In genomic region chr11:122700676-122701075, GRCh38 we compare ENCODE assay signal across 16 cellular contexts.
"Had no signal": no experiment of that assay in that cellular context is flagged by ENCODE, and none has a peak within 500 bp of the region (broad histone marks: within the 10 kb centered on the region; RNA-seq: fewer than 3 reads in every experiment).

No MANE protein-coding gene starts in this region.

- H3K9me3 Mint-ChIP-seq: activated CD4-positive, alpha-beta T cell treated with anti-CD3 and anti-CD28 coated beads, Interleukin-2, amount 10 ng/mL, durations not matched to agents 7 days and 5 days; activated T-helper 17 cell treated with anti-CD3 and anti-CD28 coated beads, Interleukin-2, amount 50 U/mL, for 72 hours; immature natural killer cell; neural crest cell; T-helper 2 cell treated with Interferon-gamma antibody and Interleukin-4, amounts not matched to agents 5 μg/mL and 100 μg/mL, for 36 hours had no signal

- FAIRE-seq: colon had no signal

- H3K27ac ChIP-seq: cardiac muscle cell, esophagus squamous epithelium, psoas muscle, right lobe of liver, thoracic aorta had no signal

- H3K9me3 ChIP-seq: esophagus squamous epithelium, psoas muscle, right lobe of liver, thoracic aorta had no signal

- H3K27ac Mint-ChIP-seq: activated CD4-positive, alpha-beta T cell treated with anti-CD3 and anti-CD28 coated beads, Interleukin-2, amount 10 ng/mL, durations not matched to agents 7 days and 5 days; activated T-helper 17 cell treated with anti-CD3 and anti-CD28 coated beads, Interleukin-2, amount 50 U/mL, for 72 hours; T-helper 2 cell treated with Interferon-gamma antibody and Interleukin-4, amounts not matched to agents 5 μg/mL and 100 μg/mL, for 36 hours had no signal

- H3K4me2 ChIP-seq: smooth muscle cell had no signal

- ATAC-seq: activated T-helper 17 cell treated with anti-CD3 and anti-CD28 coated beads, Interleukin-2, amount 50 U/mL, for 72 hours; psoas muscle; right lobe of liver had no signal

- DNase-seq: activated CD4-positive, alpha-beta T cell treated with anti-CD3 and anti-CD28 coated beads, Interleukin-2, amount 10 ng/mL, durations not matched to agents 7 days and 5 days; activated CD4-positive, CD25-positive, alpha-beta regulatory T cell; activated naive CD4-positive, alpha-beta T cell treated with Interleukin-2 at 50 U/mL for 16 hours; esophagus squamous epithelium; head of caudate nucleus; immature natural killer cell; psoas muscle; right lobe of liver; stimulated activated CD4-positive, alpha-beta T cell treated with anti-CD3 and anti-CD28 coated beads, Interleukin-4, amount 100 ng/mL, for 4 hours had no signal

- H3K27me3 Mint-ChIP-seq: activated T-helper 17 cell treated with anti-CD3 and anti-CD28 coated beads, Interleukin-2, amount 50 U/mL, for 72 hours had no signal

- H3K4me3 Mint-ChIP-seq: activated CD4-positive, alpha-beta T cell treated with anti-CD3 and anti-CD28 coated beads, Interleukin-2, amount 10 ng/mL, durations not matched to agents 7 days and 5 days; activated T-helper 17 cell treated with anti-CD3 and anti-CD28 coated beads, Interleukin-2, amount 50 U/mL, for 72 hours; immature natural killer cell; neural crest cell; T-helper 2 cell treated with Interferon-gamma antibody and Interleukin-4, amounts not matched to agents 5 μg/mL and 100 μg/mL, for 36 hours had no signal

- H3K4me1 ChIP-seq: psoas muscle, right lobe of liver had no signal

- H3K27me3 ChIP-seq: cardiac muscle cell, esophagus squamous epithelium, right lobe of liver had no signal

- H3K4me3 ChIP-seq: cardiac muscle cell, esophagus squamous epithelium, psoas muscle, right lobe of liver, smooth muscle cell, thoracic aorta had no signal

- H3K36me3 ChIP-seq: cardiac muscle cell, esophagus squamous epithelium, right lobe of liver, thoracic aorta had no signal
